ENCODE assay signal across 8 cellular contexts in genomic region chr17:65557349-65558310, GRCh38. TPM values are rescaled to one million over a fixed set of nuclear protein-coding genes. Genes with fewer than 3 reads are reported as not detected.
DNase-seq lines count a peak whose midpoint lies in the region; ATAC-seq and TF ChIP-seq lines count a peak whose summit lies in the region.

No MANE protein-coding gene starts in this region.

- TF ChIP-seq EP300 in upper lobe of left lung (IDR thresholded peaks at IDR 0.05) = no peak

- H3K27ac ChIP-seq in heart left ventricle (peak overlapping the region in 2 of 12 donors; percentile 21 to 56), upper lobe of left lung (peak overlapping the region in 2 of 4 donors; percentile 96 to 97)

- H3K36me3 ChIP-seq in heart left ventricle (peaks cover 0 to 4% (median 0%) of the 10 kb centered on the region in 9 donors), upper lobe of left lung (peaks cover 0 to 3% (median 0%) of the 10 kb centered on the region in 4 donors)

- H3K27ac Mint-ChIP-seq in activated CD4-positive, alpha-beta memory T cell treated with anti-CD3 and anti-CD28 coated beads for 36 hours = no peak overlapping the region

- POLR2A ChIA-PET in activated CD4-positive, alpha-beta memory T cell treated with anti-CD3 and anti-CD28 coated beads for 36 hours (lab: Charles Lee) = interaction anchor here (0.6 kb wide), 1 partner anchor 31 kb away, joined by 3 read pairs; no protein-coding TSS in a partner anchor

- no peaks in the 10 kb centered on the region for H3K9me3 ChIP-seq in heart left ventricle
- no peaks in the 10 kb centered on the region for H3K9me3 ChIP-seq in upper lobe of left lung

- no peak for TF ChIP-seq POLR2A in heart left ventricle (IDR thresholded peaks at IDR 0.05)
- TF ChIP-seq POLR2A in upper lobe of left lung (IDR thresholded peaks at IDR 0.05) = no peak

- ATAC-seq in heart left ventricle (no peak), Right ventricle myocardium inferior (no peak), upper lobe of left lung (ENCODE audit: low FRiP score in 2 of 2) (peak; percentile 18 to 19), HG03378 (IDR thresholded peaks at IDR 0.05; ENCODE audit: unreplicated experiment) (no peak), GM21381 (IDR thresholded peaks at IDR 0.05; ENCODE audit: unreplicated experiment) (no peak)

- H3K9me3 Mint-ChIP-seq in activated CD4-positive, alpha-beta memory T cell treated with anti-CD3 and anti-CD28 coated beads for 36 hours = no peaks in the 10 kb centered on the region

- H3K4me3 ChIP-seq in heart left ventricle = peak overlapping the region in 7 of 12 donors; percentile 4 to 98 (median 10)
- H3K4me3 ChIP-seq in upper lobe of left lung = peak overlapping the region in 1 of 4 donors; percentile 1

- peaks cover 4% of the 10 kb centered on the region for H3K36me3 Mint-ChIP-seq in activated CD4-positive, alpha-beta memory T cell treated with anti-CD3 and anti-CD28 coated beads for 36 hours

- intact Hi-C loops in heart left ventricle (cut with DNase I) = loop anchor here in 9 of 10 donors (2.0 to 10.0 kb wide), 9 partner anchors 95 to 617 kb away; no protein-coding TSS in a partner anchor
- intact Hi-C loops in Right ventricle myocardium inferior (cut with DNase I) = loop anchor here (10.0 kb wide), 2 partner anchors 263 to 607 kb away; no protein-coding TSS in a partner anchor
- intact Hi-C loops in activated CD4-positive, alpha-beta memory T cell treated with anti-CD3 and anti-CD28 coated beads for 36 hours (cut with micrococcal nuclease) = loop anchor here (2.0 to 10.0 kb wide), 4 partner anchors 27 to 607 kb away; no protein-coding TSS in a partner anchor

- DNase-seq in heart left ventricle (no peak), Right ventricle myocardium inferior (ENCODE audit: missing footprints) (no peak), iris pigment epithelial cell (ENCODE audit: low read depth) (peak; percentile 50), upper lobe of left lung (peak in 1 of 2 donors; percentile 35), iPS-NIHi11 (ENCODE audit: low spot score) (no peak)
- peak; percentile 37 for DNase-seq in activated CD4-positive, alpha-beta memory T cell treated with anti-CD3 and anti-CD28 coated beads for 36 hours

- H3K4me1 ChIP-seq in heart left ventricle (peaks cover 0 to 33% (median 15%) of the 10 kb centered on the region in 12 donors), upper lobe of left lung (peaks cover 16 to 43% (median 22%) of the 10 kb centered on the region in 4 donors)

- CTCF ChIA-PET in activated CD4-positive, alpha-beta memory T cell treated with anti-CD3 and anti-CD28 coated beads for 36 hours (lab: Charles Lee) = interaction anchor here (0.7 to 3.6 kb wide), 13 partner anchors 15 to 608 kb away, joined by 3 to 38 read pairs (median 4); no protein-coding TSS in a partner anchor

- H3K4me3 Mint-ChIP-seq in activated CD4-positive, alpha-beta memory T cell treated with anti-CD3 and anti-CD28 coated beads for 36 hours = no peak overlapping the region

- H3K27me3 ChIP-seq in heart left ventricle (peaks cover 0 to 20% (median 0%) of the 10 kb centered on the region in 9 donors), upper lobe of left lung (peaks cover 0 to 7% (median 0%) of the 10 kb centered on the region in 4 donors)

- 79 to 86% (median 83%) methylated on average over 21 of the region's 21 CpGs for WGBS in heart left ventricle, 4 donors
- 48 to 50% methylated on average over 21 of the region's 21 CpGs for WGBS in upper lobe of left lung, 2 donors

- TF ChIP-seq CTCF in heart left ventricle (IDR thresholded peaks at IDR 0.05) = no peak
- no peak for TF ChIP-seq CTCF in upper lobe of left lung (IDR thresholded peaks at IDR 0.05)

- H3K27me3 Mint-ChIP-seq in activated CD4-positive, alpha-beta memory T cell treated with anti-CD3 and anti-CD28 coated beads for 36 hours = no peaks in the 10 kb centered on the region

- H3K4me1 Mint-ChIP-seq in activated CD4-positive, alpha-beta memory T cell treated with anti-CD3 and anti-CD28 coated beads for 36 hours (ENCODE audit: low read depth) = peaks cover 21% of the 10 kb centered on the region

RNA-seq across cellular contexts. Expression of gene AXIN2, which starts 3.8 kb away (rescaled TPM):
- total RNA-seq in heart left ventricle = 10 to 100 TPM in 6 of 9 donors, 1 to 10 TPM in 3; 5.7 to 24.0 (median 12.9) TPM
- 10 to 100 TPM in 1 of 2 donors, 1 to 10 TPM in 1; 5.6 to 20.0 TPM for polyA plus RNA-seq in heart left ventricle
- 22.2 TPM for total RNA-seq in Right ventricle myocardium inferior
- 1 to 10 TPM; 3.9 to 4.4 TPM for total RNA-seq in activated CD4-positive, alpha-beta memory T cell treated with anti-CD3 and anti-CD28 coated beads for 36 hours
- total RNA-seq in upper lobe of left lung = 100 to 1,000 TPM in 1 of 6 donors, 10 to 100 TPM in 5; 48.0 to 135 (median 68.9) TPM

Comparison
In these comparisons a context has a peak if more than half of its experiments do, and no peak if none do; other contexts are left out.
1. ATAC-seq: peak in upper lobe of left lung (2 of 2); none in heart left ventricle (0 of 4), Right ventricle myocardium inferior (single experiment), HG03378 (single experiment) and GM21381 (single experiment).
2. DNase-seq: peak in activated CD4-positive, alpha-beta memory T cell treated with anti-CD3 and anti-CD28 coated beads for 36 hours (single experiment) and iris pigment epithelial cell (single experiment); none in heart left ventricle (0 of 5), Right ventricle myocardium inferior (single experiment) and iPS-NIHi11 (single experiment).